Comparison of ENCODE assay signal across 19 cellular contexts in the genomic region with DNA sequence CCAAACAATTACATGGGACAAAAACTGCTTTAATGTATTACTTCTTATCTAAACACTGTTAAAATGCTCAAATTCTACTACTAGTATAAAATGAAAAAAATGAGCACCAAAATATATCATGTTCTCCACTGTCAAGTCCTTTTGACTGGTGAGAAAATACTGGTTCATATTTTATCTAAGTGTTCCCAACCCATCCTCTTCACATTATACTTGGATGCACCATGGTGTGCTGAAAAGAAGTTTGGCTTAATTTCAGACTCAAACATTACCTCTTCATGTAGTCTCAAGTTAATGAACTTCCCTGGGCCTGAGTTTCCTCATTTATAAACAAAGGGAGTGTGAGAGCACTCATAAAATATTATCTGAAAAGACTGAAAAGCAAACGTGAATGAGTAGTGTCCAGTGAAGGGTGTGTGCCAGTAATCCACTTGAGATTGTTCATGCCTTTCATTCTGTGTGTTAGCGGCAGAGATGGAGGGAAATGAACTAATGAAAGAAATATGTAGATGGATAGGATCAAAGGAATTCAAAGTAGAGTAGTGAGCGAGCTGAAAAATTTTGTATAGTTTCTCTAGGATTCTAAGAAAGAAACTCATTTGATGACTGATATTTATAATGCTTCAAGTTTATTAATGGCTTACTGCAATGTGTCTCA.
DNase-seq lines count a peak whose midpoint lies in the region; ATAC-seq and TF ChIP-seq lines count a peak whose summit lies in the region.
"Had no signal": no experiment of that assay in that cellular context is flagged by ENCODE, and none has a peak within 500 bp of the region (broad histone marks: within the 10 kb centered on the region; RNA-seq: fewer than 3 reads in every experiment).

No MANE protein-coding gene starts in this region.

- H3K9me3 ChIP-seq in OCI-LY7 (ENCODE audit: low read length), result no peaks in the 10 kb centered on the region
- H3K9me3 ChIP-seq: gastrocnemius medialis, HAP-1 had no signal

- no peak overlapping the region for H2AFZ ChIP-seq in OCI-LY7 (ENCODE audit: low read length)

- H3K27ac ChIP-seq in OCI-LY7 (ENCODE audit: low read depth, low read length, poor library complexity, severe bottlenecking), result no peak overlapping the region
- H3K27ac ChIP-seq: gastrocnemius medialis, KMS-11 had no signal

- no TSS peak for BruUV-seq in OCI-LY7 (replicated peaks; lab: Mats Ljungman, UMichigan)

- peak; percentile 27 for DNase-seq in AG08395 (ENCODE audit: low spot score)
- DNase-seq in HCEC 1CT, result peak; percentile 55
- peak; percentile 33 to 47 for DNase-seq in NCI-H446 (lab: John Stamatoyannopoulos, UW)
- DNase-seq in foreskin fibroblast, result peak; percentile 16 to 47
- DNase-seq in NCI-H146 treated with DMSO at 0.1 percent for 48 hours (lab: John Stamatoyannopoulos, UW; ENCODE audit: unreplicated experiment), result no peak
- no peak for DNase-seq in OCI-LY7 (ENCODE audit: low spot score)
- DNase-seq: activated CD4-positive, alpha-beta T cell treated with anti-CD3 and anti-CD28 coated beads for 48 hours; activated naive CD4-positive, alpha-beta T cell treated with anti-CD3 and anti-CD28 coated beads for 36 hours; central memory CD4-positive, alpha-beta T cell; endodermal cell; gastrocnemius medialis; midbrain; NCI-H187 treated with DMSO at 0.1 percent for 48 hours; SIG-M5 had no signal

- no peaks in the 10 kb centered on the region for H4K20me1 ChIP-seq in OCI-LY7 (ENCODE audit: insufficient read depth, low read length)

- POLR2A ChIA-PET in OCI-LY7 (lab: Charles Lee), result interaction anchor here (0.7 kb wide), 1 partner anchor 22 kb away, joined by 4 read pairs; no protein-coding TSS in a partner anchor

- intact Hi-C loops in OCI-LY7 (cut with micrococcal nuclease; ENCODE audit: unreplicated experiment), result no loop called here

- no peaks in the 10 kb centered on the region for H3K36me3 ChIP-seq in OCI-LY7 (ENCODE audit: insufficient read depth, low read length)
- H3K36me3 ChIP-seq: gastrocnemius medialis, HAP-1 had no signal

- CTCF ChIA-PET in OCI-LY7 (lab: Charles Lee; ENCODE audit: unreplicated experiment), result no interaction called here

- no peaks in the 10 kb centered on the region for H3K79me2 ChIP-seq in OCI-LY7 (ENCODE audit: insufficient read depth, low read depth, low read length)

- no peak overlapping the region for H3K4me2 ChIP-seq in OCI-LY7 (ENCODE audit: low read length)
- H3K4me2 ChIP-seq: KMS-11 had no signal

- TF ChIP-seq CTCF in foreskin fibroblast (IDR thresholded peaks at IDR 0.05; ENCODE audit: low read depth, low read length), result no peak
- no peak for TF ChIP-seq CTCF in OCI-LY7 (conservative IDR thresholded peaks at IDR 0.05; ENCODE audit: low read length)

- no peaks in the 10 kb centered on the region for H3K9me2 ChIP-seq in OCI-LY7 (ENCODE audit: insufficient read depth, low read length)

- H3K4me3 ChIP-seq in foreskin fibroblast (ENCODE audit: low read depth in 1 of 2, low read length in 2 of 2), result no peak overlapping the region
- no peak overlapping the region for H3K4me3 ChIP-seq in OCI-LY7 (ENCODE audit: low read depth, low read length, poor library complexity, severe bottlenecking)
- H3K4me3 ChIP-seq: gastrocnemius medialis, HAP-1 had no signal

- H3K4me1 ChIP-seq in OCI-LY7 (ENCODE audit: insufficient read depth, low read length, poor library complexity, severe bottlenecking), result no peaks in the 10 kb centered on the region
- H3K4me1 ChIP-seq: gastrocnemius medialis had no signal

- ATAC-seq in HG03354 (IDR thresholded peaks at IDR 0.05; ENCODE audit: poor library complexity, severe bottlenecking, unreplicated experiment) (no peak), HG03432 (IDR thresholded peaks at IDR 0.05; ENCODE audit: unreplicated experiment) (no peak)
- ATAC-seq: gastrocnemius medialis; stimulated activated effector memory CD8-positive, alpha-beta T cell treated with anti-CD3 and anti-CD28 coated beads, Interleukin-12 subunit alpha, Interleukin-12 subunit beta, amount 100 ng/mL, for 72 hours had no signal

Comparison
In these comparisons a context has a peak if more than half of its experiments do, and no peak if none do; other contexts are left out.
1. DNase-seq: peak in AG08395 (single experiment), HCEC 1CT (single experiment), NCI-H446 (2 of 2) and foreskin fibroblast (2 of 2); none in NCI-H146 treated with DMSO at 0.1 percent for 48 hours (single experiment) and OCI-LY7 (single experiment).